ENCODE assay signal across 14 cellular contexts in the genomic region with DNA sequence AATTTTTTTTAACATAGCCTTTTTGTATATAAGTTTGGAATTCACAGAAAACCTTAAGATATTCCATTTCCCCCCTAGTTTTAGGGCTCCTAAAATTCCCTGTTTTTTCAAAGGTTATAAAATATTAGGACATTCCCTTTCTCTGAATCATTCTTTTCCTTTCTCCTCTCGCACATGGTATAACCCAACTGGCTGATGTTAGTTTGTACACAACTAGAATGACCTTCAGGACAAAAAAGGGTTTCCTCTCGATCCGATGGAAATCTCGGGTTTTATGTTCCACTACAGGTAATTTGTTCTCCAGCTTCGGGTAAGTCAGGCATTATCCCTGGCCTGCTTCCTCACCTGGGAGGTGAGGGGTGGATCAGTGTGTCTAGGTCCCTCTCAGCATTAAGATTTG.
A peak's percentile ranks its signal among the peaks of the same experiment; 100 is the strongest.
DNase-seq lines count a peak whose midpoint lies in the region; ATAC-seq, FAIRE-seq and TF ChIP-seq lines count a peak whose summit lies in the region.
"Had no signal": no experiment of that assay in that cellular context is flagged by ENCODE, and none has a peak within 500 bp of the region (broad histone marks: within the 10 kb centered on the region; RNA-seq: fewer than 3 reads in every experiment).

No MANE protein-coding gene starts in this region.

- no peak overlapping the region for H3K27ac ChIP-seq in CD4-positive, alpha-beta memory T cell (ENCODE audit: low read depth, low read length)
- peak overlapping the region; percentile 58 for H3K27ac ChIP-seq in smooth muscle cell (ENCODE audit: low read depth)
- H3K27ac ChIP-seq in RWPE1, result no peak overlapping the region

- H3K4me1 Mint-ChIP-seq in CD4-positive, alpha-beta memory T cell, result peaks cover 32 to 50% (median 40%) of the 10 kb centered on the region in 4 donors

- peaks cover 5% of the 10 kb centered on the region for H4K20me1 ChIP-seq in smooth muscle cell (ENCODE audit: low read depth)

- ATAC-seq in HG03565 (IDR thresholded peaks at IDR 0.05; ENCODE audit: unreplicated experiment), result no peak

- POLR2A ChIA-PET in CD4-positive, alpha-beta memory T cell (lab: Charles Lee; ENCODE audit: partially characterized antibody), result interaction anchor here (3.4 kb wide), 1 partner anchor 57 kb away, joined by 21 read pairs; no protein-coding TSS in a partner anchor
- POLR2A ChIA-PET in RWPE1 (lab: Yijun Ruan, JAX; ENCODE audit: low non-redundant PET), result no interaction called here

- peaks cover 39% of the 10 kb centered on the region for H3K4me1 ChIP-seq in CD4-positive, alpha-beta memory T cell (ENCODE audit: insufficient read depth, low read length)
- peaks cover 4% of the 10 kb centered on the region for H3K4me1 ChIP-seq in smooth muscle cell (ENCODE audit: low read depth)
- H3K4me1 ChIP-seq: BE2C had no signal

- peaks cover 0 to 4% of the 10 kb centered on the region in 2 donors for H3K36me3 Mint-ChIP-seq in CD4-positive, alpha-beta memory T cell

- no peak for TF ChIP-seq CTCF in smooth muscle cell (IDR thresholded peaks at IDR 0.05; ENCODE audit: borderline replicate concordance, insufficient read depth, poor library complexity, severe bottlenecking)
- no peak for TF ChIP-seq CTCF in RWPE1 (conservative IDR thresholded peaks at IDR 0.05; ENCODE audit: low read depth)

- DNase-seq in CD4-positive, alpha-beta memory T cell, result no peak
- DNase-seq in H54 (ENCODE audit: insufficient read length, low spot score) (peak; percentile 20), dermis blood vessel endothelial cell (peak; percentile 66), smooth muscle cell (lab: John Stamatoyannopoulos, UW; ENCODE audit: unreplicated experiment) (no peak), RWPE1 (ENCODE audit: low spot score) (no peak), NCI-H2227 treated with DMSO at 0.1 percent for 48 hours (lab: John Stamatoyannopoulos, UW) (no peak)
- DNase-seq: BE2C, H7, Kasumi-1, NCI-H187 treated with DMSO at 0.1 percent for 48 hours, NCI-H82, SHP77 treated with DMSO at 0.1 percent for 48 hours had no signal

- 78% methylated on average over 5 of the region's 5 CpGs for WGBS in smooth muscle cell (ENCODE audit: low lambda C conversion rate)

- H3K27me3 ChIP-seq in CD4-positive, alpha-beta memory T cell (ENCODE audit: insufficient read depth, low read length), result no peaks in the 10 kb centered on the region
- no peaks in the 10 kb centered on the region for H3K27me3 ChIP-seq in smooth muscle cell (ENCODE audit: low read depth)
- H3K27me3 ChIP-seq: BE2C had no signal

- no peaks in the 10 kb centered on the region for H3K27me3 Mint-ChIP-seq in CD4-positive, alpha-beta memory T cell

- H3K4me3 Mint-ChIP-seq in CD4-positive, alpha-beta memory T cell, result no peak overlapping the region

- TF ChIP-seq POLR2A in H54 (IDR thresholded peaks at IDR 0.05; ENCODE audit: low read depth, low read length), result no peak

- no peak overlapping the region for H3K9ac ChIP-seq in smooth muscle cell (ENCODE audit: low read depth)

- H3K4me2 ChIP-seq in smooth muscle cell, result peak overlapping the region; percentile 56

- peaks cover 15% of the 10 kb centered on the region for H3F3A ChIP-seq in smooth muscle cell (ENCODE audit: low read depth)

- FAIRE-seq in H54 (lab: Jason Lieb, UNC), result no peak
- FAIRE-seq: RCC 7860 had no signal

- H3K9me3 ChIP-seq in CD4-positive, alpha-beta memory T cell (ENCODE audit: control insufficient read depth in 1 of 2, low read length in 2 of 2), result no peaks in the 10 kb centered on the region
- no peaks in the 10 kb centered on the region for H3K9me3 ChIP-seq in smooth muscle cell (replicated peaks; ENCODE audit: low read depth)
- H3K9me3 ChIP-seq: BE2C had no signal

- CTCF ChIA-PET in CD4-positive, alpha-beta memory T cell (lab: Charles Lee; ENCODE audit: partially characterized antibody), result interaction anchor here (1.3 to 4.1 kb wide), 2 partner anchors 158 to 218 kb away, joined by 3 to 22 read pairs; no protein-coding TSS in a partner anchor
- CTCF ChIA-PET in RWPE1 (lab: Yijun Ruan, JAX), result no interaction called here

- no peaks in the 10 kb centered on the region for H3K9me3 Mint-ChIP-seq in CD4-positive, alpha-beta memory T cell

- H3K79me2 ChIP-seq in smooth muscle cell (ENCODE audit: low read depth), result peaks cover 21% of the 10 kb centered on the region

- no peak overlapping the region for H2AFZ ChIP-seq in smooth muscle cell (ENCODE audit: low read depth)

- H3K4me3 ChIP-seq in CD4-positive, alpha-beta memory T cell (ENCODE audit: low read length in 2 of 2), result no peak overlapping the region
- H3K4me3 ChIP-seq in smooth muscle cell, result no peak overlapping the region

- intact Hi-C loops in CD4-positive, alpha-beta memory T cell (cut with micrococcal nuclease), result no loop called here

- no peaks in the 10 kb centered on the region for H3K36me3 ChIP-seq in CD4-positive, alpha-beta memory T cell (ENCODE audit: insufficient read depth, low read length)
- no peaks in the 10 kb centered on the region for H3K36me3 ChIP-seq in smooth muscle cell (ENCODE audit: low read depth)
- H3K36me3 ChIP-seq: BE2C had no signal

- peak overlapping the region in 4 of 7 donors; percentile 16 to 75 (median 63) for H3K27ac Mint-ChIP-seq in CD4-positive, alpha-beta memory T cell

Comparison
In these comparisons a context has a peak if more than half of its experiments do, and no peak if none do; other contexts are left out.
1. DNase-seq: peak in H54 (single experiment) and dermis blood vessel endothelial cell (single experiment); none in CD4-positive, alpha-beta memory T cell (0 of 5), smooth muscle cell (single experiment), RWPE1 (single experiment) and NCI-H2227 treated with DMSO at 0.1 percent for 48 hours (single experiment).